28 cellular contexts compared by ENCODE assay signal in genomic region chr5:123203105-123203794, GRCh38.
DNase-seq lines count a peak whose midpoint lies in the region; ATAC-seq and TF ChIP-seq lines count a peak whose summit lies in the region.
"Had no signal": no experiment of that assay in that cellular context is flagged by ENCODE, and none has a peak within 500 bp of the region (broad histone marks: within the 10 kb centered on the region; RNA-seq: fewer than 3 reads in every experiment).

No MANE protein-coding gene starts in this region.

- 52 to 69% methylated on average over 8 to 9 of the region's 9 CpGs for WGBS in gastroesophageal sphincter (ENCODE audit: low coverage in 1 of 2), 2 donors

- intact Hi-C loops in left ventricle myocardium superior (cut with micrococcal nuclease): no loop called here
- intact Hi-C loops in Right ventricle myocardium superior (cut with DNase I): no loop called here
- intact Hi-C loops in CD4-positive, alpha-beta T cell (cut with DNase I, micrococcal nuclease): no loop called here
- intact Hi-C loops in activated CD4-positive, alpha-beta memory T cell treated with anti-CD3 and anti-CD28 coated beads for 36 hours (cut with micrococcal nuclease): no loop called here

- no peaks in the 10 kb centered on the region for H3K36me3 Mint-ChIP-seq in CD4-positive, alpha-beta T cell (ENCODE audit: low read depth)
- no peaks in the 10 kb centered on the region for H3K36me3 Mint-ChIP-seq in activated CD4-positive, alpha-beta memory T cell treated with anti-CD3 and anti-CD28 coated beads for 36 hours
- H3K36me3 Mint-ChIP-seq: CD4-positive, alpha-beta memory T cell had no signal

- no peak for TF ChIP-seq CTCF in gastroesophageal sphincter (IDR thresholded peaks at IDR 0.05)
- TF ChIP-seq CTCF in CD4-positive, alpha-beta T cell (IDR thresholded peaks at IDR 0.05): no peak

- no peaks in the 10 kb centered on the region for H3K36me3 ChIP-seq in gastroesophageal sphincter

- no peak overlapping the region for H3K4me3 ChIP-seq in gastroesophageal sphincter
- H3K4me3 ChIP-seq: GM12878 had no signal

- peak; percentile 63 for ATAC-seq in left ventricle myocardium superior
- no peak for ATAC-seq in Right ventricle myocardium superior (ENCODE audit: poor library complexity)
- ATAC-seq in gastroesophageal sphincter: peak; percentile 71
- no peak for ATAC-seq in GM19467 (IDR thresholded peaks at IDR 0.05; ENCODE audit: unreplicated experiment)
- no peak for ATAC-seq in CD4-positive, alpha-beta T cell (ENCODE audit: poor library complexity)
- ATAC-seq: GM12878, HepG2, PC-3 had no signal

- DNase-seq in left ventricle myocardium superior: no peak
- no peak for DNase-seq in Right ventricle myocardium superior
- peak; percentile 61 for DNase-seq in fibroblast of gingiva (ENCODE audit: low read depth)
- DNase-seq in CD4-positive, alpha-beta T cell: no peak
- no peak for DNase-seq in globus pallidus (ENCODE audit: low spot score)
- no peak for DNase-seq in activated CD4-positive, alpha-beta memory T cell treated with anti-CD3 and anti-CD28 coated beads for 36 hours
- DNase-seq: 8988T; Caco-2; CD4-positive, alpha-beta memory T cell; DMS 273 treated with DMSO at 0.1 percent for 48 hours; DMS79 treated with DMSO at 0.1 percent for 48 hours; H9; KBM-7; MM.1S; NCI-H1048; NCI-H1417 treated with DMSO at 0.1 percent for 48 hours; NCI-H187; NCI-H446 treated with DMSO at 0.1 percent for 48 hours; NCI-H526 treated with DMSO at 0.1 percent for 48 hours; PC-3; RPMI8226; SIG-M5; SK-N-SH had no signal

- H3K27me3 Mint-ChIP-seq in CD4-positive, alpha-beta T cell: peaks cover 5% of the 10 kb centered on the region
- no peaks in the 10 kb centered on the region for H3K27me3 Mint-ChIP-seq in activated CD4-positive, alpha-beta memory T cell treated with anti-CD3 and anti-CD28 coated beads for 36 hours

- H3K4me1 Mint-ChIP-seq in CD4-positive, alpha-beta T cell (ENCODE audit: low read depth): no peaks in the 10 kb centered on the region
- no peaks in the 10 kb centered on the region for H3K4me1 Mint-ChIP-seq in activated CD4-positive, alpha-beta memory T cell treated with anti-CD3 and anti-CD28 coated beads for 36 hours (ENCODE audit: low read depth)

- CTCF ChIA-PET in CD4-positive, alpha-beta T cell (lab: Charles Lee): no interaction called here
- CTCF ChIA-PET in activated CD4-positive, alpha-beta memory T cell treated with anti-CD3 and anti-CD28 coated beads for 36 hours (lab: Charles Lee): no interaction called here

- H3K4me1 ChIP-seq in gastroesophageal sphincter: peaks cover 0 to 16% (median 0%) of the 10 kb centered on the region in 3 donors
- H3K4me1 ChIP-seq: Caco-2 had no signal

- no peak for TF ChIP-seq EP300 in gastroesophageal sphincter (IDR thresholded peaks at IDR 0.05)

- TF ChIP-seq POLR2A in gastroesophageal sphincter (IDR thresholded peaks at IDR 0.05): no peak

- no peaks in the 10 kb centered on the region for H3K9me3 ChIP-seq in gastroesophageal sphincter
- H3K9me3 ChIP-seq in CD4-positive, alpha-beta T cell (ENCODE audit: control insufficient read depth, low read length): no peaks in the 10 kb centered on the region
- H3K9me3 ChIP-seq: Caco-2, SK-N-SH had no signal

- POLR2A ChIA-PET in CD4-positive, alpha-beta T cell (lab: Charles Lee): no interaction called here
- POLR2A ChIA-PET in activated CD4-positive, alpha-beta memory T cell treated with anti-CD3 and anti-CD28 coated beads for 36 hours (lab: Charles Lee): no interaction called here

- H3K9me3 Mint-ChIP-seq in CD4-positive, alpha-beta T cell: peaks cover 2% of the 10 kb centered on the region
- no peaks in the 10 kb centered on the region for H3K9me3 Mint-ChIP-seq in activated CD4-positive, alpha-beta memory T cell treated with anti-CD3 and anti-CD28 coated beads for 36 hours
- H3K9me3 Mint-ChIP-seq: H9 had no signal

- H3K4me3 Mint-ChIP-seq in CD4-positive, alpha-beta T cell: no peak overlapping the region
- no peak overlapping the region for H3K4me3 Mint-ChIP-seq in activated CD4-positive, alpha-beta memory T cell treated with anti-CD3 and anti-CD28 coated beads for 36 hours
- H3K4me3 Mint-ChIP-seq: CD4-positive, alpha-beta memory T cell; H9 had no signal

- peak overlapping the region in 1 of 4 donors; percentile 16 for H3K27ac ChIP-seq in gastroesophageal sphincter
- no peak overlapping the region for H3K27ac ChIP-seq in CD4-positive, alpha-beta T cell (ENCODE audit: low read depth, low read length)
- H3K27ac ChIP-seq: HL-60 had no signal

- H3K27ac Mint-ChIP-seq in CD4-positive, alpha-beta T cell: no peak overlapping the region
- no peak overlapping the region for H3K27ac Mint-ChIP-seq in activated CD4-positive, alpha-beta memory T cell treated with anti-CD3 and anti-CD28 coated beads for 36 hours
- H3K27ac Mint-ChIP-seq: CD4-positive, alpha-beta memory T cell; H9 had no signal

- no peaks in the 10 kb centered on the region for H3K27me3 ChIP-seq in gastroesophageal sphincter
- H3K27me3 ChIP-seq in CD4-positive, alpha-beta T cell (ENCODE audit: control insufficient read depth, insufficient read depth, low read length): no peaks in the 10 kb centered on the region

Comparison
In these comparisons a context has a peak if more than half of its experiments do, and no peak if none do; other contexts are left out.
1. ATAC-seq: peak in left ventricle myocardium superior (single experiment) and gastroesophageal sphincter (single experiment); none in Right ventricle myocardium superior (single experiment), GM19467 (single experiment) and CD4-positive, alpha-beta T cell (single experiment).